ENCODE assay signal across 9 cellular contexts in genomic region chr3:152317956-152318355, GRCh38. TPM values are rescaled to one million over a fixed set of nuclear protein-coding genes. Genes with fewer than 3 reads are reported as not detected.
DNase-seq lines count a peak whose midpoint lies in the region; ATAC-seq, FAIRE-seq and TF ChIP-seq lines count a peak whose summit lies in the region.
"Had no signal": no experiment of that assay in that cellular context is flagged by ENCODE, and none has a peak within 500 bp of the region (broad histone marks: within the 10 kb centered on the region; RNA-seq: fewer than 3 reads in every experiment).

No MANE protein-coding gene starts in this region.

- peak; percentile 73 for FAIRE-seq in GM12892 (lab: Jason Lieb, UNC)

- no peaks in the 10 kb centered on the region for H3K9me3 ChIP-seq in SK-N-MC (ENCODE audit: low read depth, low read length)
- H3K9me3 ChIP-seq in spleen: no peaks in the 10 kb centered on the region
- H3K9me3 ChIP-seq: MG63 had no signal

- peaks cover 36 to 100% (median 91%) of the 10 kb centered on the region in 6 donors for H3K4me1 ChIP-seq in spleen

- intact Hi-C loops in spleen (cut with DNase I; ENCODE audit: low total_unique reads): no loop called here

- no peak overlapping the region for H3K9ac ChIP-seq in SK-N-MC (ENCODE audit: insufficient read length)

- 0 out of 2 replicates have a peak overlapping the region, but pooled peaks have one; percentile 3 for H3K27ac ChIP-seq in SK-N-MC
- peak overlapping the region in 4 of 8 donors; percentile 8 to 59 (median 34) for H3K27ac ChIP-seq in spleen

- H3K36me3 ChIP-seq in SK-N-MC (ENCODE audit: insufficient read depth, low read length): peaks cover 35% of the 10 kb centered on the region
- peaks cover 0 to 14% (median 0%) of the 10 kb centered on the region in 6 donors for H3K36me3 ChIP-seq in spleen

- 55 to 58% (median 57%) methylated on average over 4 of the region's 4 CpGs for WGBS in spleen, 5 donors

- TF ChIP-seq POLR2A in GM12892 (IDR thresholded peaks at IDR 0.05; ENCODE audit: low read depth, low read length) (no peak), spleen (IDR thresholded peaks at IDR 0.05) (no peak)

- TF ChIP-seq CTCF in spleen (IDR thresholded peaks at IDR 0.05 in 8 of 11, conservative IDR thresholded peaks at IDR 0.05 in 3 of 11): no peak

- no peak for ATAC-seq in HG02840 (IDR thresholded peaks at IDR 0.05; ENCODE audit: low FRiP score, unreplicated experiment)

- no peaks in the 10 kb centered on the region for H3K27me3 ChIP-seq in spleen (replicated peaks in 1 of 7)
- H3K27me3 ChIP-seq: MG63 had no signal

- H3K4me3 ChIP-seq in SK-N-MC: no peak overlapping the region
- H3K4me3 ChIP-seq in spleen: no peak overlapping the region
- H3K4me3 ChIP-seq: MG63 had no signal

- DNase-seq in GM12892 (ENCODE audit: insufficient read length) (no peak), SK-N-MC (ENCODE audit: low read depth, low spot score) (no peak), fibroblast of gingiva (ENCODE audit: low read depth) (peak; percentile 45), renal cortical epithelial cell (ENCODE audit: low read depth) (peak; percentile 81), spleen (no peak), NCI-H510A (lab: John Stamatoyannopoulos, UW) (no peak)
- DNase-seq: cerebellar nuclear complex, MG63 had no signal

RNA-seq across cellular contexts. Expression of gene MBNL1, which starts 49.2 kb away (rescaled TPM):
- 140 TPM for polyA plus RNA-seq in GM12892 (2012; ENCODE audit: missing spikeins)
- total RNA-seq in renal cortical epithelial cell (76.8 and 110 TPM in 2 replicates), spleen (100 to 1,000 TPM; 288 to 491 (median 355) TPM)
- 10 to 100 TPM; 64.7 to 66.3 (median 64.7) TPM for polyA plus RNA-seq in spleen

Comparison
In these comparisons a context has a peak if more than half of its experiments do, and no peak if none do; other contexts are left out.
1. DNase-seq: peak in fibroblast of gingiva (single experiment) and renal cortical epithelial cell (single experiment); none in GM12892 (single experiment), SK-N-MC (single experiment), spleen (single experiment) and NCI-H510A (single experiment).